Comparison of ENCODE assay signal across 1 cellular context in genomic region chr6:63933948-63934347, GRCh38.
A peak's percentile ranks its signal among the peaks of the same experiment; 100 is the strongest.
TF ChIP-seq lines count a peak whose summit lies in the region.
"Not testable (repeated sequence)": the region's sequence is repeated elsewhere in the genome, so short reads cannot be mapped to it uniquely, and the experiment has no call there.

No MANE protein-coding gene starts in this region.

- CTCF ChIA-PET in HEK293 (lab: Yijun Ruan, JAX), result not testable (repeated sequence)

- H3K27ac ChIP-seq in HEK293 (ENCODE audit: extremely low read depth, low read depth, low read length), result not testable (repeated sequence)

- POLR2A ChIA-PET in HEK293 (lab: Yijun Ruan, JAX), result not testable (repeated sequence)

- not testable (repeated sequence) for H3K36me3 ChIP-seq in HEK293 (ENCODE audit: control insufficient read depth in 2 of 2, insufficient read depth in 1 of 2, low read length in 2 of 2)

- TF ChIP-seq CTCF in HEK293 (tag by site-specific recombination; IDR thresholded peaks at IDR 0.05), result not testable (repeated sequence)

- H3K4me3 ChIP-seq in HEK293 (ENCODE audit: low read depth, low read length), result not testable (repeated sequence)

- not testable (repeated sequence) for H3K9me3 ChIP-seq in HEK293 (ENCODE audit: control insufficient read depth, insufficient read depth, low read depth, low read length)

- not testable (repeated sequence) for H3K4me1 ChIP-seq in HEK293 (ENCODE audit: control insufficient read depth, insufficient read depth, low read length)

TF ChIP-seq in HEK293, 187 proteins besides CTCF, POLR2A, EP300 and RAD21:
- TF ChIP-seq SCRT1 (tag by site-specific recombination; IDR thresholded peaks at IDR 0.05; ENCODE audit: borderline replicate concordance), result peak; percentile 66; the same call in 1 of the 2 replicates
- peak; percentile 70 for TF ChIP-seq SCRT2 (tag by site-specific recombination; IDR thresholded peaks at IDR 0.05)
TF ChIP-seq in HEK293: peak in this region for 2; not testable (repeated sequence) for 185.
